Comparison of ENCODE assay signal across 8 cellular contexts in the genomic region with DNA sequence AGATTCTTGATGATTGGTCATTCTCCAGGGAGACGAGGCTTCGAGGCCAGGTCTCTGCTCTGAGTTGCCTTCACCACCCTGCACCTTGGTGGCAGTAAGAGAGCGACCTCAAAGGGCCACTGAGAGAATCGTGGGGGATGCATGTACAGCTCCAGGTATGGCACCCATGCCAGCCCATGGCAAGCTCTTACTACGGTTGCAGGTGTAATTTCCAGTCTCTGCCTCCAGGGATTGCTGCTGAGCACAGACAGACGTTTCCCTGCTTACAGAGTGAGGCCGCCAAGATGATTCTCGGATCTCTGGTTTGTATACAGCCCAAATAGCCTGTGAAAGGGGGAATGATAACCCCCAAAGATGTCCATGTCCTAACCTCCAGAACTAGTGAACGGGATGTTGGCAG. TPM values are rescaled to one million over a fixed set of nuclear protein-coding genes. Genes with fewer than 3 reads are reported as not detected.
DNase-seq lines count a peak whose midpoint lies in the region; ATAC-seq and TF ChIP-seq lines count a peak whose summit lies in the region.

No MANE protein-coding gene starts in this region.

- H3K4me3 Mint-ChIP-seq in brain, result no peak overlapping the region

- peak; percentile 43 to 62 for TF ChIP-seq CTCF in brain (conservative IDR thresholded peaks at IDR 0.05)

- no peaks in the 10 kb centered on the region for H3K4me1 Mint-ChIP-seq in brain

- peaks cover 13% of the 10 kb centered on the region for H3K27me3 Mint-ChIP-seq in brain

- no peaks in the 10 kb centered on the region for H3K36me3 Mint-ChIP-seq in brain

- intact Hi-C loops in sciatic nerve (cut with DNase I), result loop anchor here (10.0 kb wide), 1 partner anchor 250 kb away; no protein-coding TSS in a partner anchor

- DNase-seq in Daoy (ENCODE audit: low read depth) (peak; percentile 30), HK-2 (ENCODE audit: unreplicated experiment) (peak; percentile 7), midbrain (lab: John Stamatoyannopoulos, UW) (peak; percentile 3), ureter (ENCODE audit: low spot score) (no peak), sciatic nerve (ENCODE audit: low spot score) (no peak), DMS79 (lab: John Stamatoyannopoulos, UW) (no peak)

- ATAC-seq in sciatic nerve (no peak), GM19035 (IDR thresholded peaks at IDR 0.05; ENCODE audit: unreplicated experiment) (no peak)

- peaks cover 0 to 5% (median 0%) of the 10 kb centered on the region in 5 experiments for H3K9me3 Mint-ChIP-seq in brain

- no peak overlapping the region for H3K27ac Mint-ChIP-seq in brain

RNA-seq across cellular contexts. Expression of gene DRD5, which starts 16.3 kb away (rescaled TPM):
- not detected in 2 replicates for total RNA-seq in Daoy (2014; rRNA removed; shearing (Covaris generic))
- polyA plus RNA-seq in brain (ENCODE audit: insufficient read depth, low read depth, low replicate concordance), result 0.41 TPM
- total RNA-seq in ureter (not detected), sciatic nerve (not detected)

Comparison
In these comparisons a context has a peak if more than half of its experiments do, and no peak if none do; other contexts are left out.
1. DNase-seq: peak in Daoy (single experiment), HK-2 (single experiment) and midbrain (single experiment); none in ureter (single experiment), sciatic nerve (single experiment) and DMS79 (single experiment).